In the genomic region with DNA sequence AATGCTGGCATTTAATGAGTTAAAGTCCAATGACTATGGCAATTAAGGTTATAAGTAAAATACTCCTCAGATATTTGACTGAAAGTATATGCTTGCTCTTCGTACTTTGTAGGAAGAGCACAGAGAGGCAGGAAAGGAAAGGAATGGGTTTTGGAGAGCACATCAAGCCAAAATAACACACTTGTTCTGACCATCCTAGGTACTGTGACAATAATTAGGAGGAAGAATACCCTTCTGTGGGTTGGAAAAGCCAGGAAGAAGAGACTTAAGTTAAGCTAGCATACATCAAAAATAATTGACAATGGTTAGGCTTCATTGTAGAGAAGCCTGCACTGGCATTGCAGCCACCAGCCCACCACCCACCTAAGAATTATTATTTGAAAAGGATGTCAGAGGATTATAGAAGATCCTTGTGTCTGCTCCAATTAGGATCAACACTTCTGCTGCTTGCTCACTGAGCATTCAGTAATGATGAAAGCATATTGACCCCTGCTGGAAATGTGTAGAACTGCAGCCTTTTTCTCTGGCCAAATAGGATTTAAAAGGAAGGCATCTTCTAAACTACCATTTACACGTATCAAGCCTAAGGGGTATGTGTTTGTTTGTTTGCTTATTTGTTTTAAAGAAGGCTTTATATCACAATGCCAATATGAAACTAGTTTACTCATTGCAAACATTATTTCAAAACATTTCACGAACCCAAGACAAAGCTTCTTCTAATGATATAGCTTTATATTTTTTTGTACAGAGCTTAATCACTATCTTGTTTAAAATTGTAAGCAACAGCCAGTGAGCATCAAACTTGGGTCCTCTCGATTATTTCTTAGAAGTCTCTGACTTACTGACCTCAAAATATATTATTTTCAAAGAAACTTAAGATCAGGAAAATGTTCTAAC, we compare ENCODE assay signal across 8 cellular contexts.
DNase-seq lines count a peak whose midpoint lies in the region; ATAC-seq, FAIRE-seq and TF ChIP-seq lines count a peak whose summit lies in the region.

No MANE protein-coding gene starts in this region.

- no peaks in the 10 kb centered on the region for H3K27me3 Mint-ChIP-seq in activated T-helper 17 cell treated with anti-CD3 and anti-CD28 coated beads, Interleukin-2, amount 50 U/mL, for 72 hours

- no peaks in the 10 kb centered on the region for H3K36me3 ChIP-seq in pancreas

- H3K27ac ChIP-seq in pancreas: no peak overlapping the region

- no peaks in the 10 kb centered on the region for H3K9me3 ChIP-seq in pancreas

- 26 to 31% methylated on average over 4 of the region's 4 CpGs for WGBS in pancreas, 2 donors

- peak; percentile 67 to 76 (median 74) for TF ChIP-seq CTCF in pancreas (IDR thresholded peaks at IDR 0.05)

- no peaks in the 10 kb centered on the region for H3K9me3 Mint-ChIP-seq in activated T-helper 17 cell treated with anti-CD3 and anti-CD28 coated beads, Interleukin-2, amount 50 U/mL, for 72 hours

- intact Hi-C loops in pancreas (cut with DNase I): loop anchor here in 1 of 3 donors (10.0 kb wide), 1 partner anchor 796 kb away; no protein-coding TSS in a partner anchor

- DNase-seq in ELF-1 (ENCODE audit: low read depth, low spot score) (peak; percentile 60), HuH-7.5 (ENCODE audit: low spot score) (peak; percentile 26), NOMO-1 (lab: John Stamatoyannopoulos, UW; ENCODE audit: unreplicated experiment in 2 of 2) (peak; percentile 62 to 77), globus pallidus (ENCODE audit: low spot score) (peak; percentile 81), pancreas (peak in 3 of 6 donors; percentile 34 to 66 (median 41)), 8988T (no peak)

- H3K4me3 ChIP-seq in pancreas: no peak overlapping the region

- FAIRE-seq in pancreas (lab: Jason Lieb, UNC): peak; percentile 86

- no peaks in the 10 kb centered on the region for H3K4me1 ChIP-seq in pancreas

- no peak overlapping the region for H3K27ac Mint-ChIP-seq in activated T-helper 17 cell treated with anti-CD3 and anti-CD28 coated beads, Interleukin-2, amount 50 U/mL, for 72 hours

- H3K36me3 Mint-ChIP-seq in activated T-helper 17 cell treated with anti-CD3 and anti-CD28 coated beads, Interleukin-2, amount 50 U/mL, for 72 hours (ENCODE audit: low read depth): no peaks in the 10 kb centered on the region

- H3K4me1 Mint-ChIP-seq in activated T-helper 17 cell treated with anti-CD3 and anti-CD28 coated beads, Interleukin-2, amount 50 U/mL, for 72 hours: no peaks in the 10 kb centered on the region

- ATAC-seq in GM21528 (IDR thresholded peaks at IDR 0.05; ENCODE audit: low FRiP score, unreplicated experiment) (peak; percentile 78), pancreas (peak; percentile 66 to 95 (median 89))
- ATAC-seq in activated T-helper 17 cell treated with anti-CD3 and anti-CD28 coated beads, Interleukin-2, amount 50 U/mL, for 72 hours (replicated peaks): peak; percentile 42

- no peak overlapping the region for H3K4me3 Mint-ChIP-seq in activated T-helper 17 cell treated with anti-CD3 and anti-CD28 coated beads, Interleukin-2, amount 50 U/mL, for 72 hours

- no peaks in the 10 kb centered on the region for H3K27me3 ChIP-seq in pancreas
